ENCODE assay signal across 11 cellular contexts in the genomic region with DNA sequence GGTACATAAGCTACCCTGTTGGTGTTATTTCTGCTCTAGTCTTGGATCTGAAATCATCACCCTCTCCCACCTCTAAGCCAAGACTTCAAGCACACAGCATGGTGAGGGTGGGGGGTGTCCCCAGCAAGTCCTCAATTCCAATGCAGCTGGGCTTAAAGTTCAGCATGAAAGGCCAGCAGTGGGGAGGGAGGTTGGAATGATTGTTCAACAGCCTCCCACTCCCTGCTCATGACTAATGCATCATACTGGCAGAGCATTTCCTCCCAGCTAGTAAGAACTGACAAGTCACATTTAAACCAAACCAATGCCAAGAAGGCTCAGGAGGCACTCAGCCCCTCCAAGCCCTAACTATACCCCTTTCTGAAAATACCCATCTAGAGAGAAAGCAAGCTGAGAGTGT. TPM values are rescaled to one million over a fixed set of nuclear protein-coding genes. Genes with fewer than 3 reads are reported as not detected.
DNase-seq lines count a peak whose midpoint lies in the region; ATAC-seq and TF ChIP-seq lines count a peak whose summit lies in the region.
"Had no signal": no experiment of that assay in that cellular context is flagged by ENCODE, and none has a peak within 500 bp of the region (broad histone marks: within the 10 kb centered on the region; RNA-seq: fewer than 3 reads in every experiment).

No MANE protein-coding gene starts in this region.

- H3K9me3 Mint-ChIP-seq in activated naive CD4-positive, alpha-beta T cell treated with anti-CD3 and anti-CD28 coated beads, Interleukin-2, amount 10 ng/mL, durations not matched to agents 7 days and 5 days: no peaks in the 10 kb centered on the region
- no peaks in the 10 kb centered on the region for H3K9me3 Mint-ChIP-seq in activated naive CD8-positive, alpha-beta T cell (ENCODE audit: low read depth)
- H3K9me3 Mint-ChIP-seq in CD8-positive, alpha-beta T cell: peaks cover 2% of the 10 kb centered on the region
- H3K9me3 Mint-ChIP-seq: CD4-positive, alpha-beta T cell had no signal

- POLR2A ChIA-PET in CD8-positive, alpha-beta T cell (lab: Charles Lee): interaction anchor here (0.6 to 1.6 kb wide), 2 partner anchors 11 to 115 kb away, joined by 3 to 6 read pairs; no protein-coding TSS in a partner anchor

- no peak overlapping the region for H3K27ac ChIP-seq in CD8-positive, alpha-beta T cell (ENCODE audit: low read depth, low read length)

- peak overlapping the region; percentile 37 for H3K9ac ChIP-seq in mucosa of stomach (ENCODE audit: low read length)

- H3K4me3 Mint-ChIP-seq in activated naive CD4-positive, alpha-beta T cell treated with anti-CD3 and anti-CD28 coated beads, Interleukin-2, amount 10 ng/mL, durations not matched to agents 7 days and 5 days: no peak overlapping the region
- peak overlapping the region; percentile 68 for H3K4me3 Mint-ChIP-seq in activated naive CD8-positive, alpha-beta T cell
- H3K4me3 Mint-ChIP-seq in CD8-positive, alpha-beta T cell: no peak overlapping the region
- H3K4me3 Mint-ChIP-seq: CD4-positive, alpha-beta T cell had no signal

- no peak overlapping the region for H3K4me3 ChIP-seq in mucosa of stomach (ENCODE audit: low read length)
- H3K4me3 ChIP-seq in CD8-positive, alpha-beta T cell (ENCODE audit: low read depth, low read length): no peak overlapping the region
- H3K4me3 ChIP-seq: skin epidermis had no signal

- no peaks in the 10 kb centered on the region for H3K9me3 ChIP-seq in mucosa of stomach (ENCODE audit: control insufficient read depth, low read length)
- H3K9me3 ChIP-seq in CD8-positive, alpha-beta T cell (ENCODE audit: low read length): no peaks in the 10 kb centered on the region

- peaks cover 7% of the 10 kb centered on the region for H3K36me3 Mint-ChIP-seq in activated naive CD4-positive, alpha-beta T cell treated with anti-CD3 and anti-CD28 coated beads, Interleukin-2, amount 10 ng/mL, durations not matched to agents 7 days and 5 days
- H3K36me3 Mint-ChIP-seq in activated naive CD8-positive, alpha-beta T cell: peaks cover 8% of the 10 kb centered on the region
- no peaks in the 10 kb centered on the region for H3K36me3 Mint-ChIP-seq in CD8-positive, alpha-beta T cell

- peak; percentile 70 for DNase-seq in activated naive CD4-positive, alpha-beta T cell treated with Interleukin-2 at 50 U/mL for 16 hours
- no peak for DNase-seq in activated naive CD4-positive, alpha-beta T cell treated with anti-CD3 and anti-CD28 coated beads, Interleukin-2, amount 10 ng/mL, durations not matched to agents 7 days and 5 days
- DNase-seq in stromal cell of bone marrow (ENCODE audit: low read depth) (peak; percentile 82), superior temporal gyrus (ENCODE audit: extremely low spot score) (no peak), cerebellar cortex (ENCODE audit: low spot score) (no peak)
- DNase-seq in CD8-positive, alpha-beta T cell: no peak
- DNase-seq: CD4-positive, alpha-beta T cell; NCI-H345 had no signal

- no peak overlapping the region for H3K27ac Mint-ChIP-seq in activated naive CD4-positive, alpha-beta T cell treated with anti-CD3 and anti-CD28 coated beads, Interleukin-2, amount 10 ng/mL, durations not matched to agents 7 days and 5 days
- peak overlapping the region; percentile 91 for H3K27ac Mint-ChIP-seq in activated naive CD8-positive, alpha-beta T cell
- H3K27ac Mint-ChIP-seq in CD8-positive, alpha-beta T cell: no peak overlapping the region
- H3K27ac Mint-ChIP-seq: CD4-positive, alpha-beta T cell had no signal

- intact Hi-C loops in CD8-positive, alpha-beta T cell (cut with DNase I, micrococcal nuclease): no loop called here

- CTCF ChIA-PET in activated naive CD4-positive, alpha-beta T cell treated with anti-CD3 and anti-CD28 coated beads, Interleukin-2, amount 10 ng/mL, durations not matched to agents 7 days and 5 days (lab: Charles Lee): no interaction called here
- CTCF ChIA-PET in CD8-positive, alpha-beta T cell (lab: Charles Lee): interaction anchor here (0.5 kb wide), 1 partner anchor 93 kb away, joined by 4 read pairs; no protein-coding TSS in a partner anchor

- H3K27me3 Mint-ChIP-seq in activated naive CD4-positive, alpha-beta T cell treated with anti-CD3 and anti-CD28 coated beads, Interleukin-2, amount 10 ng/mL, durations not matched to agents 7 days and 5 days: no peaks in the 10 kb centered on the region
- no peaks in the 10 kb centered on the region for H3K27me3 Mint-ChIP-seq in activated naive CD8-positive, alpha-beta T cell
- no peaks in the 10 kb centered on the region for H3K27me3 Mint-ChIP-seq in CD8-positive, alpha-beta T cell (ENCODE audit: low read depth)
- H3K27me3 Mint-ChIP-seq: CD4-positive, alpha-beta T cell had no signal

- TF ChIP-seq CTCF in CD8-positive, alpha-beta T cell (IDR thresholded peaks at IDR 0.05): no peak

- no peak for ATAC-seq in CD8-positive, alpha-beta T cell

- H3K4me1 ChIP-seq in mucosa of stomach (ENCODE audit: control insufficient read depth, insufficient read depth, low read length): peaks cover 31% of the 10 kb centered on the region
- no peaks in the 10 kb centered on the region for H3K4me1 ChIP-seq in CD8-positive, alpha-beta T cell (ENCODE audit: insufficient read depth, low read length)

- H3K4me1 Mint-ChIP-seq in activated naive CD4-positive, alpha-beta T cell treated with anti-CD3 and anti-CD28 coated beads, Interleukin-2, amount 10 ng/mL, durations not matched to agents 7 days and 5 days: no peaks in the 10 kb centered on the region
- H3K4me1 Mint-ChIP-seq in activated naive CD8-positive, alpha-beta T cell (ENCODE audit: low read depth): peaks cover 30% of the 10 kb centered on the region
- H3K4me1 Mint-ChIP-seq in CD8-positive, alpha-beta T cell (ENCODE audit: low read depth): no peaks in the 10 kb centered on the region

- H3K36me3 ChIP-seq in mucosa of stomach (ENCODE audit: control insufficient read depth, insufficient read depth, low read length): no peaks in the 10 kb centered on the region
- no peaks in the 10 kb centered on the region for H3K36me3 ChIP-seq in CD8-positive, alpha-beta T cell (ENCODE audit: insufficient read depth, low read length)

- H3K27me3 ChIP-seq in mucosa of stomach (ENCODE audit: control insufficient read depth, insufficient read depth, low read length): no peaks in the 10 kb centered on the region
- H3K27me3 ChIP-seq in CD8-positive, alpha-beta T cell (ENCODE audit: insufficient read depth, low read length): no peaks in the 10 kb centered on the region

RNA-seq across cellular contexts. Expression of a gene that starts 50.1 kb away (rescaled TPM):
- 1 to 10 TPM; 8.0 to 8.5 TPM for total RNA-seq in CD8-positive, alpha-beta T cell

Comparison
In these comparisons a context has a peak if more than half of its experiments do, and no peak if none do; other contexts are left out.
1. DNase-seq: peak in activated naive CD4-positive, alpha-beta T cell treated with Interleukin-2 at 50 U/mL for 16 hours (single experiment) and stromal cell of bone marrow (single experiment); none in activated naive CD4-positive, alpha-beta T cell treated with anti-CD3 and anti-CD28 coated beads, Interleukin-2, amount 10 ng/mL, durations not matched to agents 7 days and 5 days (single experiment), CD8-positive, alpha-beta T cell (0 of 7), superior temporal gyrus (single experiment) and cerebellar cortex (single experiment).